9 cellular contexts compared by ENCODE assay signal in the genomic region with DNA sequence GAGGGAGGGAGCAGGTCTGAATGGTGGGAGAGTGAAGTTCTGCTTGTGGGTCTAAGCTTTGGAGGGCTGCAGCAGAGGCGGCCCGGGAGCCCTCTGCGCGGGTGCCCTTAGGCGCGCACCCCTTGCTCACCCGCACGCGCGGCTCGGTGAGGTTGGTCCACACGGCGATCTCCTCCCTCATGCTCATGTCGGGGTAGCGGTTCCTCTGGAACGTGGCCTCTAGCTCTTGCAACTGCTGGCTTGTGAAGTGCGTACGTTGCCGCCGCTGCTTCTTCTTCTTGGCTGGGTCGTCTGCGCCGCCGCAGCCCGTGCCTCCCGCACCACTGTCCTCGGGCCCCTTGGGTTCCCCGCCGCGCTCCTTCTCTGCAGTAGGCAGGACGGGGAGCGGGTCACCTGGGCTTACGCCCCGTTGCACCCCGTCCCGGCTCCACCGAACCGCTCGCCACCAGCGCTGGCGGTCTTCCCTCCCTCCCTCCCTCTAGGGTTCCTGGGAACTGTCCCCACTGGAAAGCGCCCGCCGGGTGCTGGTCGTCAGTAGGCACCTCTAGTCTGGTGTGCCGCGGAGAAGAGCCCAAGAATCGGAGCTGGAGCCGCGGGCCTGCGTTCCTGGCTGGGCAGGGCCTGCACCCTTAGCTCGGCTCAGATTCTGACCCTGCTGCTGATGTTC. TPM values are rescaled to one million over a fixed set of nuclear protein-coding genes. Genes with fewer than 3 reads are reported as not detected.
A peak's percentile ranks its signal among the peaks of the same experiment; 100 is the strongest.
DNase-seq lines count a peak whose midpoint lies in the region; ATAC-seq, FAIRE-seq and TF ChIP-seq lines count a peak whose summit lies in the region.
"Had no signal": no experiment of that assay in that cellular context is flagged by ENCODE, and none has a peak within 500 bp of the region (broad histone marks: within the 10 kb centered on the region; RNA-seq: fewer than 3 reads in every experiment).

No MANE protein-coding gene starts in this region.

- CTCF ChIA-PET in activated naive CD4-positive, alpha-beta T cell treated with anti-CD3 and anti-CD28 coated beads for 36 hours (lab: Charles Lee) = interaction anchor here (0.5 to 1.2 kb wide), 2 partner anchors 153 to 302 kb away, joined by 3 to 4 read pairs; no protein-coding TSS in a partner anchor
- CTCF ChIA-PET in activated CD4-positive, alpha-beta memory T cell treated with anti-CD3 and anti-CD28 coated beads, Interleukin-2, amount 10 ng/mL, durations not matched to agents 7 days and 5 days (lab: Charles Lee) = no interaction called here

- peak; percentile 31 for DNase-seq in activated naive CD4-positive, alpha-beta T cell treated with anti-CD3 and anti-CD28 coated beads for 36 hours
- no peak for DNase-seq in activated naive CD4-positive, alpha-beta T cell (lab: John Stamatoyannopoulos, UW)
- no peak for DNase-seq in activated CD4-positive, alpha-beta memory T cell treated with anti-CD3 and anti-CD28 coated beads, Interleukin-2, amount 10 ng/mL, durations not matched to agents 7 days and 5 days
- DNase-seq in iPS-NIHi7 (ENCODE audit: extremely low spot score) (peak; percentile 49), suprapubic skin (ENCODE audit: low spot score in 2 of 2) (no peak), H54 (ENCODE audit: insufficient read length, low spot score) (no peak)

- intact Hi-C loops in activated naive CD4-positive, alpha-beta T cell treated with anti-CD3 and anti-CD28 coated beads for 36 hours (cut with micrococcal nuclease) = loop anchor here (5.0 kb wide), 2 partner anchors 69 to 109 kb away; no protein-coding TSS in a partner anchor

- H3K9me3 ChIP-seq in suprapubic skin = no peaks in the 10 kb centered on the region

- no peak overlapping the region for H3K27ac Mint-ChIP-seq in activated naive CD4-positive, alpha-beta T cell treated with anti-CD3 and anti-CD28 coated beads for 36 hours
- no peak overlapping the region for H3K27ac Mint-ChIP-seq in activated CD4-positive, alpha-beta memory T cell treated with anti-CD3 and anti-CD28 coated beads, Interleukin-2, amount 10 ng/mL, durations not matched to agents 7 days and 5 days

- WGBS in suprapubic skin = 49% methylated on average over 14 of the region's 52 CpGs

- no peak for TF ChIP-seq EP300 in suprapubic skin (IDR thresholded peaks at IDR 0.05)

- peaks cover 36% of the 10 kb centered on the region for H3K4me1 Mint-ChIP-seq in activated naive CD4-positive, alpha-beta T cell treated with anti-CD3 and anti-CD28 coated beads for 36 hours (ENCODE audit: low read depth)
- H3K4me1 Mint-ChIP-seq in activated CD4-positive, alpha-beta memory T cell treated with anti-CD3 and anti-CD28 coated beads, Interleukin-2, amount 10 ng/mL, durations not matched to agents 7 days and 5 days = peaks cover 42% of the 10 kb centered on the region

- POLR2A ChIA-PET in activated CD4-positive, alpha-beta memory T cell treated with anti-CD3 and anti-CD28 coated beads, Interleukin-2, amount 10 ng/mL, durations not matched to agents 7 days and 5 days (lab: Charles Lee) = no interaction called here

- H3K4me3 Mint-ChIP-seq in activated naive CD4-positive, alpha-beta T cell treated with anti-CD3 and anti-CD28 coated beads for 36 hours = peak overlapping the region; percentile 51
- H3K4me3 Mint-ChIP-seq in activated CD4-positive, alpha-beta memory T cell treated with anti-CD3 and anti-CD28 coated beads, Interleukin-2, amount 10 ng/mL, durations not matched to agents 7 days and 5 days = peak overlapping the region; percentile 56

- H3K4me1 ChIP-seq in suprapubic skin = peaks cover 36% of the 10 kb centered on the region

- no peak for FAIRE-seq in H54 (lab: Jason Lieb, UNC)
- FAIRE-seq: colon had no signal

- no peaks in the 10 kb centered on the region for H3K9me3 Mint-ChIP-seq in activated naive CD4-positive, alpha-beta T cell treated with anti-CD3 and anti-CD28 coated beads for 36 hours
- no peaks in the 10 kb centered on the region for H3K9me3 Mint-ChIP-seq in activated CD4-positive, alpha-beta memory T cell treated with anti-CD3 and anti-CD28 coated beads, Interleukin-2, amount 10 ng/mL, durations not matched to agents 7 days and 5 days

- H3K36me3 ChIP-seq in suprapubic skin = no peaks in the 10 kb centered on the region

- TF ChIP-seq POLR2A in suprapubic skin (IDR thresholded peaks at IDR 0.05) = no peak
- TF ChIP-seq POLR2A in H54 (IDR thresholded peaks at IDR 0.05; ENCODE audit: low read depth, low read length) = no peak

- H3K27me3 ChIP-seq in suprapubic skin = peaks cover 98% of the 10 kb centered on the region

- H3K27me3 Mint-ChIP-seq in activated naive CD4-positive, alpha-beta T cell treated with anti-CD3 and anti-CD28 coated beads for 36 hours (ENCODE audit: low read depth) = peaks cover 71% of the 10 kb centered on the region
- peaks cover 73% of the 10 kb centered on the region for H3K27me3 Mint-ChIP-seq in activated CD4-positive, alpha-beta memory T cell treated with anti-CD3 and anti-CD28 coated beads, Interleukin-2, amount 10 ng/mL, durations not matched to agents 7 days and 5 days

- no peaks in the 10 kb centered on the region for H3K36me3 Mint-ChIP-seq in activated naive CD4-positive, alpha-beta T cell treated with anti-CD3 and anti-CD28 coated beads for 36 hours (ENCODE audit: low read depth)
- peaks cover 9% of the 10 kb centered on the region for H3K36me3 Mint-ChIP-seq in activated CD4-positive, alpha-beta memory T cell treated with anti-CD3 and anti-CD28 coated beads, Interleukin-2, amount 10 ng/mL, durations not matched to agents 7 days and 5 days (ENCODE audit: low read depth)

- H3K27ac ChIP-seq in suprapubic skin = no peak overlapping the region

- no peak for ATAC-seq in GM18517 (IDR thresholded peaks at IDR 0.05; ENCODE audit: unreplicated experiment)
- no peak for ATAC-seq in GM21423 (IDR thresholded peaks at IDR 0.05; ENCODE audit: unreplicated experiment)

- no peak for TF ChIP-seq CTCF in suprapubic skin (IDR thresholded peaks at IDR 0.05)

- peak overlapping the region; percentile 41 for H3K4me3 ChIP-seq in suprapubic skin

RNA-seq across cellular contexts. Expression of gene PITX1, which starts 2.7 kb away (rescaled TPM):
- total RNA-seq in activated naive CD4-positive, alpha-beta T cell treated with anti-CD3 and anti-CD28 coated beads for 36 hours = under 1 TPM in 1 of 2 experiments, not detected in 1; 0.25 TPM
- under 1 TPM in 1 of 2 experiments, not detected in 1; 0.18 TPM for total RNA-seq in activated CD4-positive, alpha-beta memory T cell treated with anti-CD3 and anti-CD28 coated beads, Interleukin-2, amount 10 ng/mL, durations not matched to agents 7 days and 5 days
- total RNA-seq in suprapubic skin = 1 to 10 TPM in 3 of 4 donors, under 1 TPM in 1; 0.64 to 2.4 (median 1.4) TPM

Comparison
In these comparisons a context has a peak if more than half of its experiments do, and no peak if none do; other contexts are left out.
1. DNase-seq: peak in activated naive CD4-positive, alpha-beta T cell treated with anti-CD3 and anti-CD28 coated beads for 36 hours (single experiment) and iPS-NIHi7 (single experiment); none in activated naive CD4-positive, alpha-beta T cell (0 of 4), activated CD4-positive, alpha-beta memory T cell treated with anti-CD3 and anti-CD28 coated beads, Interleukin-2, amount 10 ng/mL, durations not matched to agents 7 days and 5 days (single experiment), suprapubic skin (0 of 2) and H54 (single experiment).